In the genomic region with DNA sequence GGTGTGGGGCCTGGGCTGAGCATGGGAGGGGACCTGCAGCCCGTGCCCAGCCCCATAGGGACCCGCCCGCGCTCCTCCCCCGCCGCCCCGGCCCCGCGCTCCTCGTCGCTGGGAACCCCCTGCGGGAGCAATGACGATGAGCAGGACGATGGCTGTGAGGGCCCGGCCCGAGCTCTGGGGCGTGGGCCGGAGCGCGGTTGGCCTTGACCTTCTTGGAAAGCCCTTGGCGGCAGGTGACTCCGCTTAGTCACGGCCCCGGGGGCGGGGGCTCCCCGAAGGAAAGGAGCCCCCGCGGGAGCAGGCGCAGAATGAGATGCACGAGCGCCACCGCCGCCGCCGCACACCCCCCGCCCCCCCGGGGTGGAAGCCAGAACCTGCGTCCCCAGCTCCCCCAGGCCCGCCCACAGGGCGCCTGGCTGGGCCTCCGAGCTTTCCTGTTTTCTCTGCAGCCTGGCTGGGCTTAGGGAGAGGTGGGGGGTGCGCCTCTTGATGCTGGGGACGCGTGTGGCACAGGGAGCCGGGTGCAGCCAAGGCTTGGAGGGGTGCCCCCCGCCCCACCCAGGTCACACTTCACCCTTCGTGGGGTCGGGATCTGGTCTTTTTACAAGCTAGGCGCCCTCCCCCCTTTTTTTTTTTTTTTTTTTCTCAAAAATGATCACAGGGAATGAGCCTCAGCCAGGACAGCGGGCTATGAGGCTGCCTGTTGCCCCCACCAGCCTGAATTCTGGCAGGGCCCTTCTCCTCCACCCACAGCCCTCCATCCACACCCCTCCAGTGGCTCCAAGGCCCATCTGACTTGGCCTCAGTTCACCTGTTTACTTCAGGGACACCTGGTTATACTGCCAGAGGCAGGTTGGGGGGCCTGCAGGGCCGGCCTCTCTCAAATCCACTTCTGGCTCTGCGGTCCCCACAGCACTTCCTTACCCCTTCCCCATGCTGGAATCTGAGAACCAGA, we compare ENCODE assay signal across 8 cellular contexts. TPM values are rescaled to one million over a fixed set of nuclear protein-coding genes. Genes with fewer than 3 reads are reported as not detected.
DNase-seq lines count a peak whose midpoint lies in the region; ATAC-seq lines count a peak whose summit lies in the region.

No MANE protein-coding gene starts in this region.

- H3K36me3 Mint-ChIP-seq in activated CD4-positive, alpha-beta memory T cell treated with anti-CD3 and anti-CD28 coated beads, Interleukin-2, amount 10 ng/mL, durations not matched to agents 7 days and 5 days (ENCODE audit: low read depth) = no peaks in the 10 kb centered on the region

- CTCF ChIA-PET in activated CD4-positive, alpha-beta memory T cell treated with anti-CD3 and anti-CD28 coated beads, Interleukin-2, amount 10 ng/mL, durations not matched to agents 7 days and 5 days (lab: Charles Lee) = interaction anchor here (0.6 to 1.7 kb wide), 5 partner anchors 11 to 146 kb away, joined by 3 to 6 read pairs (median 3); no protein-coding TSS in a partner anchor

- no peaks in the 10 kb centered on the region for H3K36me3 ChIP-seq in ectodermal cell (ENCODE audit: control insufficient read depth, insufficient read depth, low read length)

- no peaks in the 10 kb centered on the region for H3K27me3 Mint-ChIP-seq in activated CD4-positive, alpha-beta memory T cell treated with anti-CD3 and anti-CD28 coated beads, Interleukin-2, amount 10 ng/mL, durations not matched to agents 7 days and 5 days

- peaks cover 4% of the 10 kb centered on the region for H3K4me1 ChIP-seq in ectodermal cell (ENCODE audit: control insufficient read depth, insufficient read depth, low read length)

- peak; percentile 18 to 68 for DNase-seq in NCI-H524 (lab: John Stamatoyannopoulos, UW)
- no peak for DNase-seq in NCI-H524 treated with DMSO at 0.1 percent for 48 hours (lab: John Stamatoyannopoulos, UW)
- peak; percentile 85 for DNase-seq in NCI-H226
- peak; percentile 95 for DNase-seq in activated CD4-positive, alpha-beta memory T cell treated with anti-CD3 and anti-CD28 coated beads, Interleukin-2, amount 10 ng/mL, durations not matched to agents 7 days and 5 days
- peak; percentile 72 for DNase-seq in medulla oblongata (ENCODE audit: extremely low spot score)
- peak; percentile 76 for DNase-seq in stimulated activated CD8-positive, alpha-beta memory T cell treated with anti-CD3 and anti-CD28 coated beads, Interleukin-15, amount 100 ng/mL, for 1 hour (ENCODE audit: low read depth)

- H3K27ac Mint-ChIP-seq in activated CD4-positive, alpha-beta memory T cell treated with anti-CD3 and anti-CD28 coated beads, Interleukin-2, amount 10 ng/mL, durations not matched to agents 7 days and 5 days = peak overlapping the region; percentile 79

- peaks cover 15% of the 10 kb centered on the region for H3K27me3 ChIP-seq in ectodermal cell (ENCODE audit: control insufficient read depth, insufficient read depth, low read length, poor library complexity, severe bottlenecking)

- H3K27ac ChIP-seq in ectodermal cell (ENCODE audit: insufficient read depth, low read depth, low read length, poor library complexity, severe bottlenecking) = no peak overlapping the region

- peaks cover 38% of the 10 kb centered on the region for H3K4me1 Mint-ChIP-seq in activated CD4-positive, alpha-beta memory T cell treated with anti-CD3 and anti-CD28 coated beads, Interleukin-2, amount 10 ng/mL, durations not matched to agents 7 days and 5 days

- peak overlapping the region; percentile 18 for H3K4me3 ChIP-seq in ectodermal cell (ENCODE audit: insufficient read depth, low read depth, low read length)

- H3K9me3 ChIP-seq in ectodermal cell (ENCODE audit: control insufficient read depth, low read length) = no peaks in the 10 kb centered on the region

- WGBS in ectodermal cell, 2 experiments = 9% methylated on average over 52 of the region's 52 CpGs

- H3K9me3 Mint-ChIP-seq in activated CD4-positive, alpha-beta memory T cell treated with anti-CD3 and anti-CD28 coated beads, Interleukin-2, amount 10 ng/mL, durations not matched to agents 7 days and 5 days = no peaks in the 10 kb centered on the region

- peak; percentile 49 for ATAC-seq in HG03039 (IDR thresholded peaks at IDR 0.05; ENCODE audit: unreplicated experiment)

- POLR2A ChIA-PET in activated CD4-positive, alpha-beta memory T cell treated with anti-CD3 and anti-CD28 coated beads, Interleukin-2, amount 10 ng/mL, durations not matched to agents 7 days and 5 days (lab: Charles Lee) = interaction anchor here (0.6 to 3.2 kb wide), 17 partner anchors 9 to 308 kb away, joined by 3 to 55 read pairs (median 5); a partner anchor contains a TSS

- peak overlapping the region; percentile 59 for H3K4me3 Mint-ChIP-seq in activated CD4-positive, alpha-beta memory T cell treated with anti-CD3 and anti-CD28 coated beads, Interleukin-2, amount 10 ng/mL, durations not matched to agents 7 days and 5 days

RNA-seq across cellular contexts. Expression of a gene that starts 17.9 kb away (rescaled TPM):
- 10 to 100 TPM; 50.0 to 51.2 TPM for total RNA-seq in activated CD4-positive, alpha-beta memory T cell treated with anti-CD3 and anti-CD28 coated beads, Interleukin-2, amount 10 ng/mL, durations not matched to agents 7 days and 5 days
- 22.2 TPM for polyA plus RNA-seq in ectodermal cell (2013, experiment 1 of 4)
- polyA plus RNA-seq in ectodermal cell (2013, experiment 2 of 4) = 19.9 TPM
- 20.3 TPM for polyA plus RNA-seq in ectodermal cell (2013, experiment 3 of 4)
- polyA plus RNA-seq in ectodermal cell (2013, experiment 4 of 4) = 22.7 TPM

RNA-seq across cellular contexts. Expression of a gene that starts 18.1 kb away (rescaled TPM):
- total RNA-seq in activated CD4-positive, alpha-beta memory T cell treated with anti-CD3 and anti-CD28 coated beads, Interleukin-2, amount 10 ng/mL, durations not matched to agents 7 days and 5 days = 10 to 100 TPM; 14.7 to 20.6 TPM
- polyA plus RNA-seq in ectodermal cell (2013, experiment 1 of 4) = 16.3 TPM
- 18.9 TPM for polyA plus RNA-seq in ectodermal cell (2013, experiment 2 of 4)
- polyA plus RNA-seq in ectodermal cell (2013, experiment 3 of 4) = 13.8 TPM
- 12.6 TPM for polyA plus RNA-seq in ectodermal cell (2013, experiment 4 of 4)

RNA-seq across cellular contexts. Expression of a gene that starts 24.3 kb away (rescaled TPM):
- total RNA-seq in activated CD4-positive, alpha-beta memory T cell treated with anti-CD3 and anti-CD28 coated beads, Interleukin-2, amount 10 ng/mL, durations not matched to agents 7 days and 5 days = 10 to 100 TPM; 60.1 to 62.3 TPM
- 19.8 TPM for polyA plus RNA-seq in ectodermal cell (2013, experiment 1 of 4)
- 18.0 TPM for polyA plus RNA-seq in ectodermal cell (2013, experiment 2 of 4)
- polyA plus RNA-seq in ectodermal cell (2013, experiment 3 of 4) = 16.6 TPM
- polyA plus RNA-seq in ectodermal cell (2013, experiment 4 of 4) = 17.8 TPM
